Comparison of ENCODE assay signal across 5 cellular contexts in the genomic region with DNA sequence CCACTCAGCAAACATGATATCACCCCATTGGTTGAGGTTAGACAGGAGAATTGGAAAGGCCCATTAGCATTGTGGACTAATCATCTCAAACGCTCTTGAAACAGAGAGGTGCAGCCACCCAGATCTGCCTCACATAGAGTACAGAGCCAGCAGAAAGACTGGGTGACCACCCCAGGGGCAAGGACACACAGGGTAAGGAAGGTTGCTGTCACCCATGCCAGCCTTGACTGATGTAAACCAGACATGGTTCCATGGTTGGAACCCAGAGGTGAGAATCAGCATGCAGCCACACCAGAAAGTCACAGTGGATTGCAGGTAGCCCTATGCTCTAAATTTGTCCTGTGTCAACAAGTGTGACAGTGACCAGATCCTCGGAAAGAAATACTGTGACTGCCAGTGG.
"Had no signal": no experiment of that assay in that cellular context is flagged by ENCODE, and none has a peak within 500 bp of the region (broad histone marks: within the 10 kb centered on the region; RNA-seq: fewer than 3 reads in every experiment).

No MANE protein-coding gene starts in this region.

- H3K4me3 Mint-ChIP-seq: IgD-negative memory B cell had no signal

- H3K4me1 Mint-ChIP-seq: IgD-negative memory B cell had no signal

- H3K27ac Mint-ChIP-seq: IgD-negative memory B cell had no signal

- H3K27me3 Mint-ChIP-seq: IgD-negative memory B cell had no signal

- H3K36me3 Mint-ChIP-seq: IgD-negative memory B cell had no signal

- ATAC-seq: HepG2, K562 had no signal

- DNase-seq: IMR-90, KBM-7 had no signal
